8 cellular contexts compared by ENCODE assay signal in genomic region chr3:186784820-186785516, GRCh38. TPM values are rescaled to one million over a fixed set of nuclear protein-coding genes. Genes with fewer than 3 reads are reported as not detected.
DNase-seq lines count a peak whose midpoint lies in the region; ATAC-seq and TF ChIP-seq lines count a peak whose summit lies in the region.

No MANE protein-coding gene starts in this region.

- peak overlapping the region; percentile 99 for H3K27ac Mint-ChIP-seq in activated T-cell treated with anti-CD3 and anti-CD28 coated beads, Interleukin-2, amount 50 U/mL, for 72 hours
- peak overlapping the region; percentile 98 to 100 for H3K27ac Mint-ChIP-seq in activated naive CD4-positive, alpha-beta T cell treated with anti-CD3 and anti-CD28 coated beads, Interleukin-2, amount 50 U/mL, for 72 hours

- no peak for TF ChIP-seq POLR2A in tibial nerve (IDR thresholded peaks at IDR 0.05)

- peak overlapping the region; percentile 66 to 98 (median 92) for H3K4me3 ChIP-seq in tibial nerve

- peak overlapping the region; percentile 98 to 100 (median 98) for H3K27ac ChIP-seq in tibial nerve

- no peaks in the 10 kb centered on the region for H3K27me3 ChIP-seq in tibial nerve

- TF ChIP-seq CTCF in tibial nerve (IDR thresholded peaks at IDR 0.05), result no peak

- ATAC-seq in activated T-cell treated with anti-CD3 and anti-CD28 coated beads, Interleukin-2, amount 50 U/mL, for 72 hours (replicated peaks in 1 of 2), result no peak
- no peak for ATAC-seq in activated naive CD4-positive, alpha-beta T cell treated with anti-CD3 and anti-CD28 coated beads, Interleukin-2, amount 50 U/mL, for 72 hours

- H3K27me3 Mint-ChIP-seq in activated T-cell treated with anti-CD3 and anti-CD28 coated beads, Interleukin-2, amount 50 U/mL, for 72 hours (ENCODE audit: low read depth), result no peaks in the 10 kb centered on the region

- no peaks in the 10 kb centered on the region for H3K9me3 Mint-ChIP-seq in activated T-cell treated with anti-CD3 and anti-CD28 coated beads, Interleukin-2, amount 50 U/mL, for 72 hours
- H3K9me3 Mint-ChIP-seq in activated naive CD4-positive, alpha-beta T cell treated with anti-CD3 and anti-CD28 coated beads, Interleukin-2, amount 50 U/mL, for 72 hours, result no peaks in the 10 kb centered on the region

- H3K4me1 ChIP-seq in tibial nerve, result peaks cover 5 to 53% (median 28%) of the 10 kb centered on the region in 4 donors

- WGBS in tibial nerve, 2 donors, result 11 to 15% methylated on average over 7 of the region's 7 CpGs

- TF ChIP-seq EP300 in tibial nerve (IDR thresholded peaks at IDR 0.05), result no peak

- H3K9me3 ChIP-seq in tibial nerve, result no peaks in the 10 kb centered on the region

- peaks cover 14 to 53% (median 33%) of the 10 kb centered on the region in 3 donors for H3K36me3 ChIP-seq in tibial nerve

- H3K36me3 Mint-ChIP-seq in activated T-cell treated with anti-CD3 and anti-CD28 coated beads, Interleukin-2, amount 50 U/mL, for 72 hours (ENCODE audit: insufficient read depth in 2 of 2), result peaks cover 44 to 64% of the 10 kb centered on the region in 2 donors
- H3K36me3 Mint-ChIP-seq in activated naive CD4-positive, alpha-beta T cell treated with anti-CD3 and anti-CD28 coated beads, Interleukin-2, amount 50 U/mL, for 72 hours, result peaks cover 68 to 69% of the 10 kb centered on the region in 2 donors

- DNase-seq in activated T-cell treated with anti-CD3 and anti-CD28 coated beads, Interleukin-2, amount 50 U/mL, for 72 hours, result no peak
- no peak for DNase-seq in activated T-cell treated with anti-CD3 and anti-CD28 coated beads, Interleukin-2, amount 50 U/mL, for 48 hours
- peak in 1 of 2 donors; percentile 14 for DNase-seq in activated naive CD4-positive, alpha-beta T cell treated with anti-CD3 and anti-CD28 coated beads, Interleukin-2, amount 50 U/mL, for 72 hours (ENCODE audit: low spot score in 2 of 2)
- peak; percentile 37 for DNase-seq in kidney glomerular epithelial cell (lab: John Stamatoyannopoulos, UW)
- no peak for DNase-seq in tibial nerve (ENCODE audit: low spot score in 2 of 2)
- no peak for DNase-seq in NCI-H128 (lab: John Stamatoyannopoulos, UW; ENCODE audit: unreplicated experiment)
- DNase-seq in NCI-H82 (lab: John Stamatoyannopoulos, UW), result no peak
- no peak for DNase-seq in activated CD4-positive, alpha-beta T cell treated with anti-CD3 and anti-CD28 coated beads for 4 hours

- H3K4me3 Mint-ChIP-seq in activated T-cell treated with anti-CD3 and anti-CD28 coated beads, Interleukin-2, amount 50 U/mL, for 72 hours, result peak overlapping the region; percentile 92 to 97

- H3K4me1 Mint-ChIP-seq in activated T-cell treated with anti-CD3 and anti-CD28 coated beads, Interleukin-2, amount 50 U/mL, for 72 hours (ENCODE audit: low read depth), result peaks cover 56% of the 10 kb centered on the region

RNA-seq across cellular contexts. Expression of gene EIF4A2, which starts 1.6 kb away (rescaled TPM):
- 100 to 1,000 TPM; 353 to 492 TPM for total RNA-seq in activated T-cell treated with anti-CD3 and anti-CD28 coated beads, Interleukin-2, amount 50 U/mL, for 72 hours
- 100 to 1,000 TPM; 430 to 499 TPM for total RNA-seq in activated naive CD4-positive, alpha-beta T cell treated with anti-CD3 and anti-CD28 coated beads, Interleukin-2, amount 50 U/mL, for 72 hours
- 100 to 1,000 TPM; 285 to 465 (median 364) TPM for total RNA-seq in tibial nerve

RNA-seq across cellular contexts. Expression of gene RFC4, which starts 21.3 kb away (rescaled TPM):
- total RNA-seq in activated T-cell treated with anti-CD3 and anti-CD28 coated beads, Interleukin-2, amount 50 U/mL, for 72 hours, result 100 to 1,000 TPM; 112 to 141 TPM
- 100 to 1,000 TPM; 121 to 145 TPM for total RNA-seq in activated naive CD4-positive, alpha-beta T cell treated with anti-CD3 and anti-CD28 coated beads, Interleukin-2, amount 50 U/mL, for 72 hours
- total RNA-seq in tibial nerve, result 10 to 100 TPM in 3 of 4 donors, 1 to 10 TPM in 1; 5.4 to 14.2 (median 11.8) TPM

RNA-seq across cellular contexts. Expression of gene ADIPOQ, which starts 57.5 kb away (rescaled TPM):
- under 1 TPM in 1 of 2 donors, not detected in 1; 0.05 TPM for total RNA-seq in activated T-cell treated with anti-CD3 and anti-CD28 coated beads, Interleukin-2, amount 50 U/mL, for 72 hours
- not detected for total RNA-seq in activated naive CD4-positive, alpha-beta T cell treated with anti-CD3 and anti-CD28 coated beads, Interleukin-2, amount 50 U/mL, for 72 hours
- total RNA-seq in tibial nerve, result 100 to 1,000 TPM in 3 of 4 donors, 10 to 100 TPM in 1; 70.8 to 213 (median 172) TPM

Comparison
In these comparisons a context has a peak if more than half of its experiments do, and no peak if none do; other contexts are left out.
1. RNA of gene RFC4, which starts 21.3 kb away (total RNA-seq): 121 to 145 TPM in activated naive CD4-positive, alpha-beta T cell treated with anti-CD3 and anti-CD28 coated beads, Interleukin-2, amount 50 U/mL, for 72 hours and 112 to 141 TPM in activated T-cell treated with anti-CD3 and anti-CD28 coated beads, Interleukin-2, amount 50 U/mL, for 72 hours; 5.4 to 14.2 TPM in tibial nerve; every median in the first group is over 4 times any median in the second.
2. RNA of gene ADIPOQ, which starts 57.5 kb away (total RNA-seq): 70.8 to 213 TPM in tibial nerve; 0.05 TPM in activated T-cell treated with anti-CD3 and anti-CD28 coated beads, Interleukin-2, amount 50 U/mL, for 72 hours and not detected in activated naive CD4-positive, alpha-beta T cell treated with anti-CD3 and anti-CD28 coated beads, Interleukin-2, amount 50 U/mL, for 72 hours; every median in the first group is over 10 times any median in the second.